18 cellular contexts compared by ENCODE assay signal in genomic region chr5:118326496-118327045, GRCh38.
DNase-seq lines count a peak whose midpoint lies in the region; ATAC-seq, FAIRE-seq and TF ChIP-seq lines count a peak whose summit lies in the region.
"Had no signal": no experiment of that assay in that cellular context is flagged by ENCODE, and none has a peak within 500 bp of the region (broad histone marks: within the 10 kb centered on the region; RNA-seq: fewer than 3 reads in every experiment).

No MANE protein-coding gene starts in this region.

- H3K4me1 ChIP-seq in HepG2 (ENCODE audit: insufficient read depth, low read length) (no peaks in the 10 kb centered on the region), right lobe of liver (no peaks in the 10 kb centered on the region), lung (ENCODE audit: control insufficient read depth in 2 of 2, insufficient read depth in 2 of 2, low read length in 2 of 2) (no peaks in the 10 kb centered on the region), BE2C (no peaks in the 10 kb centered on the region)
- H3K4me1 ChIP-seq: spleen had no signal

- H3K4me3 ChIP-seq in HepG2 (replicated peaks in 1 of 3; ENCODE audit: insufficient read depth in 1 of 3, low read depth in 2 of 3, low read length in 3 of 3) (no peak overlapping the region), right lobe of liver (no peak overlapping the region), choroid plexus epithelial cell (ENCODE audit: low read depth, low read length) (no peak overlapping the region), lung (no peak overlapping the region), BE2C (ENCODE audit: low read depth, low read length) (no peak overlapping the region)
- H3K4me3 ChIP-seq: gastroesophageal sphincter, spleen, stomach had no signal

- TF ChIP-seq CTCF in HepG2 (CRISPR knock-in tag; IDR thresholded peaks at IDR 0.05) (no peak), right lobe of liver (IDR thresholded peaks at IDR 0.05) (no peak), choroid plexus epithelial cell (conservative IDR thresholded peaks at IDR 0.05; ENCODE audit: low read depth, low read length) (no peak), lung (IDR thresholded peaks at IDR 0.05; ENCODE audit: control extremely low read depth, extremely low read depth) (no peak), BE2C (IDR thresholded peaks at IDR 0.05; ENCODE audit: low read depth, low read length) (no peak)

- in situ Hi-C loops in HepG2 (cut with HindIII; ENCODE audit: extremely low pct_ligation_motif_present, low pct_unique_long_range_greater_than_20kb) = no loop called here

- H3K9me3 ChIP-seq in HepG2 (ENCODE audit: low read length) = peaks cover 11% of the 10 kb centered on the region; the same call in 1 of the 2 replicates
- H3K9me3 ChIP-seq in right lobe of liver = no peaks in the 10 kb centered on the region
- H3K9me3 ChIP-seq in lung (ENCODE audit: control insufficient read depth in 2 of 2, insufficient read depth in 1 of 2, low read length in 1 of 2) = peaks cover 0 to 6% of the 10 kb centered on the region in 2 donors
- no peaks in the 10 kb centered on the region for H3K9me3 ChIP-seq in BE2C

- ATAC-seq in HepG2 = no peak
- ATAC-seq in right lobe of liver = no peak
- peak; percentile 80 for ATAC-seq in lung (ENCODE audit: insufficient read depth, low FRiP score)
- ATAC-seq: gastroesophageal sphincter, WTC11 had no signal

- DNase-seq in HepG2 (ENCODE audit: low spot score) (no peak), right lobe of liver (no peak), choroid plexus epithelial cell (ENCODE audit: low read depth) (peak; percentile 27), lung (ENCODE audit: low spot score) (no peak), 8988T (no peak), ecto neural progenitor cell (ENCODE audit: low spot score) (no peak), BE2C (no peak), superior temporal gyrus (ENCODE audit: extremely low spot score) (no peak)
- DNase-seq: aorta, immature natural killer cell, midbrain, NCI-H1930, spleen, stomach had no signal

- POLR2A ChIA-PET in HepG2 (lab: Yijun Ruan, JAX) = no interaction called here

- H2AFZ ChIP-seq in HepG2 (ENCODE audit: low read length) = no peak overlapping the region

- no peak overlapping the region for H3K4me2 ChIP-seq in HepG2 (ENCODE audit: low read depth, low read length)

- TF ChIP-seq EP300 in HepG2 (IDR thresholded peaks at IDR 0.05; ENCODE audit: low read depth in 2 of 2, low read length in 2 of 2) = no peak
- no peak for TF ChIP-seq EP300 in HepG2 (CRISPR knock-in tag; IDR thresholded peaks at IDR 0.05; ENCODE audit: borderline replicate concordance)

- TF ChIP-seq POLR2A in HepG2 (IDR thresholded peaks at IDR 0.05; ENCODE audit: insufficient read depth in 1 of 2, low read depth in 2 of 2, low read length in 2 of 2) (no peak), right lobe of liver (IDR thresholded peaks at IDR 0.05) (no peak)

- no peak overlapping the region for H3K9ac ChIP-seq in HepG2 (ENCODE audit: insufficient read depth, low read depth, low read length)

- intact Hi-C loops in HepG2 (cut with micrococcal nuclease; ENCODE audit: unreplicated experiment) = no loop called here
- intact Hi-C loops in right lobe of liver (cut with DNase I) = no loop called here

- CTCF ChIA-PET in HepG2 (lab: Yijun Ruan, JAX; ENCODE audit: low intra/inter-chr PET ratio, low total read pairs) = no interaction called here

- WGBS in HepG2 (ENCODE audit: low lambda C conversion rate) = 28% methylated on average over 5 of the region's 5 CpGs
- WGBS in right lobe of liver (ENCODE audit: insufficient coverage, low coverage, low lambda C conversion rate, missing lambda C conversion rate) = 60% methylated on average over 5 of the region's 5 CpGs
- 66 to 75% methylated on average over 5 of the region's 5 CpGs for WGBS in lung, 2 donors

- no peak for FAIRE-seq in HepG2 (lab: Jason Lieb, UNC)
- FAIRE-seq: GM18507, GM19239 had no signal

- H3K27me3 ChIP-seq in HepG2 (ENCODE audit: control insufficient read depth in 1 of 2, insufficient read depth in 2 of 2, low read length in 2 of 2) (no peaks in the 10 kb centered on the region), right lobe of liver (no peaks in the 10 kb centered on the region), lung (ENCODE audit: control insufficient read depth, insufficient read depth) (no peaks in the 10 kb centered on the region), BE2C (no peaks in the 10 kb centered on the region)
- H3K27me3 ChIP-seq: gastroesophageal sphincter, spleen, stomach had no signal

- no peaks in the 10 kb centered on the region for H3K79me2 ChIP-seq in HepG2 (ENCODE audit: insufficient read depth, low read length)

- H3K36me3 ChIP-seq in HepG2 (replicated peaks in 1 of 2; ENCODE audit: control insufficient read depth in 1 of 2, insufficient read depth in 2 of 2, low read length in 2 of 2) (no peaks in the 10 kb centered on the region), right lobe of liver (no peaks in the 10 kb centered on the region), lung (ENCODE audit: control insufficient read depth in 2 of 2, insufficient read depth in 2 of 2, low read length in 2 of 2) (no peaks in the 10 kb centered on the region), BE2C (no peaks in the 10 kb centered on the region)
- H3K36me3 ChIP-seq: gastroesophageal sphincter, spleen, stomach had no signal

- H3K27ac ChIP-seq in HepG2 (ENCODE audit: extremely low read length, insufficient read depth, low read length) (no peak overlapping the region), right lobe of liver (no peak overlapping the region), lung (ENCODE audit: low read depth in 1 of 2, low read length in 1 of 2) (no peak overlapping the region)
- H3K27ac ChIP-seq: gastroesophageal sphincter, spleen, stomach had no signal

- H4K20me1 ChIP-seq in HepG2 (ENCODE audit: insufficient read depth, low read length) = no peaks in the 10 kb centered on the region

- no TSS peak for BruUV-seq in HepG2 (replicated peaks; lab: Mats Ljungman, UMichigan)

- no peak for TF ChIP-seq RAD21 in HepG2 (CRISPR knock-in tag; IDR thresholded peaks at IDR 0.05)

TF ChIP-seq in HepG2, 621 proteins besides CTCF, POLR2A, EP300 and RAD21:
- TF ChIP-seq ZNF484 (CRISPR knock-in tag; IDR thresholded peaks at IDR 0.05; ENCODE audit: borderline replicate concordance, low read depth) = no peak
- peak; percentile 34 to 56 for TF ChIP-seq MAFK (conservative IDR thresholded peaks at IDR 0.05 in 1 of 2, IDR thresholded peaks at IDR 0.05 in 1 of 2; ENCODE audit: low read length in 2 of 2)
- TF ChIP-seq MAFF (IDR thresholded peaks at IDR 0.05; ENCODE audit: low read depth, low read length) = peak; percentile 37; the same call in 1 of the 2 replicates
